ENCODE assay signal across 21 cellular contexts in genomic region chr1:183355181-183355580, GRCh38.
A peak's percentile ranks its signal among the peaks of the same experiment; 100 is the strongest.
DNase-seq lines count a peak whose midpoint lies in the region; ATAC-seq and TF ChIP-seq lines count a peak whose summit lies in the region.
"Had no signal": no experiment of that assay in that cellular context is flagged by ENCODE, and none has a peak within 500 bp of the region (broad histone marks: within the 10 kb centered on the region; RNA-seq: fewer than 3 reads in every experiment).

No MANE protein-coding gene starts in this region.

- TF ChIP-seq POLR2A in uterus (IDR thresholded peaks at IDR 0.05) (no peak), ovary (IDR thresholded peaks at IDR 0.05) (no peak)

- no peak overlapping the region for H4K12ac ChIP-seq in trophoblast cell (ENCODE audit: low read depth, low read length)

- intact Hi-C loops in right cardiac atrium (cut with DNase I): no loop called here
- intact Hi-C loops in Right ventricle myocardium inferior (cut with DNase I): no loop called here
- intact Hi-C loops in uterus (cut with DNase I; ENCODE audit: low total_unique reads): no loop called here
- intact Hi-C loops in ovary (cut with DNase I): no loop called here

- no peak for ATAC-seq in right cardiac atrium
- ATAC-seq in Right ventricle myocardium inferior: no peak
- ATAC-seq: GM12878 had no signal

- no peak overlapping the region for H4K8ac ChIP-seq in trophoblast cell (ENCODE audit: low read depth, low read length)

- H3K36me3 ChIP-seq in trophoblast cell (ENCODE audit: control insufficient read depth in 1 of 2, insufficient read depth in 2 of 2, low read length in 2 of 2) (no peaks in the 10 kb centered on the region), uterus (no peaks in the 10 kb centered on the region), ovary (no peaks in the 10 kb centered on the region)
- H3K36me3 ChIP-seq: BE2C, BLaER1 had no signal

- no peak overlapping the region for H3K14ac ChIP-seq in trophoblast cell (ENCODE audit: low read length)

- no peak overlapping the region for H3K4me3 ChIP-seq in right cardiac atrium (ENCODE audit: low read length)
- H3K4me3 ChIP-seq in trophoblast cell (ENCODE audit: low read depth, low read length): no peak overlapping the region
- H3K4me3 ChIP-seq in uterus: no peak overlapping the region
- no peak overlapping the region for H3K4me3 ChIP-seq in ovary
- H3K4me3 ChIP-seq: BLaER1, GM12878 had no signal

- H2BK120ac ChIP-seq in trophoblast cell (ENCODE audit: insufficient read depth, low read length, poor library complexity): no peak overlapping the region

- H3K4me1 ChIP-seq in right cardiac atrium (ENCODE audit: control insufficient read depth, insufficient read depth, low read length) (peaks cover 3% of the 10 kb centered on the region), trophoblast cell (ENCODE audit: control insufficient read depth in 1 of 2, insufficient read depth in 2 of 2, low read length in 2 of 2) (peaks cover 2 to 3% of the 10 kb centered on the region in 2 experiments), uterus (no peaks in the 10 kb centered on the region), ovary (ENCODE audit: insufficient read depth) (no peaks in the 10 kb centered on the region)
- H3K4me1 ChIP-seq: BE2C had no signal

- TF ChIP-seq EP300 in ovary (IDR thresholded peaks at IDR 0.05): no peak

- 86% methylated on average over 6 of the region's 6 CpGs for WGBS in right cardiac atrium
- no CpG with 5 or more reads among the region's 6 CpGs for WGBS in trophoblast cell (ENCODE audit: extremely low coverage, insufficient coverage, insufficient read length)
- 87 to 91% (median 88%) methylated on average over 6 of the region's 6 CpGs for WGBS in ovary, 3 donors

- no peak overlapping the region for H3K4ac ChIP-seq in trophoblast cell (ENCODE audit: low read depth, low read length)

- TF ChIP-seq CTCF in uterus (IDR thresholded peaks at IDR 0.05): no peak
- TF ChIP-seq CTCF in ovary (IDR thresholded peaks at IDR 0.05): no peak

- H3K27ac ChIP-seq in right cardiac atrium (ENCODE audit: low read length) (peak overlapping the region; percentile 90), trophoblast cell (ENCODE audit: low read depth, low read length) (no peak overlapping the region), uterus (no peak overlapping the region), ovary (no peak overlapping the region)
- H3K27ac ChIP-seq: BLaER1 had no signal

- no peak overlapping the region for H3K18ac ChIP-seq in trophoblast cell (ENCODE audit: low read length)

- no peak overlapping the region for H2AFZ ChIP-seq in trophoblast cell (ENCODE audit: insufficient read depth, low read length, poor library complexity)

- H4K91ac ChIP-seq in trophoblast cell (ENCODE audit: low read depth, low read length): no peak overlapping the region

- no peaks in the 10 kb centered on the region for H3K9me3 ChIP-seq in right cardiac atrium (ENCODE audit: control insufficient read depth, low read length)
- H3K9me3 ChIP-seq in trophoblast cell (ENCODE audit: insufficient read depth, low read depth, low read length): peaks cover 1% of the 10 kb centered on the region
- H3K9me3 ChIP-seq in uterus: no peaks in the 10 kb centered on the region
- H3K9me3 ChIP-seq in ovary: no peaks in the 10 kb centered on the region
- H3K9me3 ChIP-seq: BE2C had no signal

- no peak overlapping the region for H3K4me2 ChIP-seq in trophoblast cell (ENCODE audit: low read length)
- H3K4me2 ChIP-seq: BLaER1 had no signal

- no peak overlapping the region for H2BK12ac ChIP-seq in trophoblast cell (ENCODE audit: low read length)

- H3K23ac ChIP-seq in trophoblast cell (ENCODE audit: low read length): no peak overlapping the region

- no peaks in the 10 kb centered on the region for H3K79me1 ChIP-seq in trophoblast cell (ENCODE audit: low read length)

- H3K27me3 ChIP-seq in right cardiac atrium (ENCODE audit: control insufficient read depth, insufficient read depth): no peaks in the 10 kb centered on the region
- H3K27me3 ChIP-seq in trophoblast cell (ENCODE audit: insufficient read depth, low read length): no peaks in the 10 kb centered on the region
- no peaks in the 10 kb centered on the region for H3K27me3 ChIP-seq in uterus
- H3K27me3 ChIP-seq in ovary: no peaks in the 10 kb centered on the region
- H3K27me3 ChIP-seq: BE2C, BLaER1 had no signal

- no peaks in the 10 kb centered on the region for H3K79me2 ChIP-seq in trophoblast cell (ENCODE audit: control insufficient read depth, insufficient read depth, low read length, poor library complexity)

- H2BK5ac ChIP-seq in trophoblast cell (ENCODE audit: low read depth, low read length, poor library complexity): no peak overlapping the region

- H2AK5ac ChIP-seq in trophoblast cell (ENCODE audit: low read length): no peak overlapping the region

- DNase-seq in right cardiac atrium (no peak), Right ventricle myocardium inferior (ENCODE audit: missing footprints) (no peak), trophoblast cell (no peak), uterus (no peak), ovary (no peak)
- DNase-seq: 8988T; ACHN; BE2C; CD4-positive, alpha-beta memory T cell; CD4-positive, CD25-positive, alpha-beta regulatory T cell; CD8-positive, alpha-beta memory T cell; COR-L47; DMS 273 treated with DMSO at 0.1 percent for 48 hours; DMS153; DMS53; DMS79; DND-41; EL; GDM1 had no signal

- peak overlapping the region; percentile 64 for H3K9ac ChIP-seq in trophoblast cell (ENCODE audit: low read length)
- H3K9ac ChIP-seq: BLaER1 had no signal
